1 cellular context compared by ENCODE assay signal in the genomic region with DNA sequence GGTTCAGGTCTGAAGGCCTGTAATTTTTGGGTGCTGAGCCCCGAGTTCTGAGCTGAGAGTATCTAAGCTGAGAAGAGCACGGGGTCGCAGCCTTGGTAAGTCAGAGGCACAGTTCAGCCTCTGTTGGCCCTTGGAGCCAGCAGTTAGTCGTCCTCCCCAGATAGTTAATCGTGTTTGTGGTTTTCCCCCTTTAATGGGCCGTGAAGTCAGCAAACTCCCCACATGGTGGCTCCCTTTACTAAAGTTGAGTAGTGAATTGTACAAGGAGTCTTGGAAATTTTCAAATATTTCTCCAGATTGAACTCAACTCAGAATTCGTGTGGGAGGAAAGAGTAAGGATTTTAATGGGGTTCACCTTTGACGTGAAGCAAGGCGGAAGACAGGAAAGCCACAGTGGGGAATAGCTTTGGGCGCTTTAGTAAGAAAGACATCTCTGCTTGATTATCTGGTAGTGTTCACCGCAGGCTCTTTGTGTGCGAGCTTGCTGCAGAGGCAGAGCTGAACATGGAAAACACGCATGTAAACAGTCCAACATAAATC.
TF ChIP-seq lines count a peak whose summit lies in the region.

No MANE protein-coding gene starts in this region.

TF ChIP-seq in K562, 482 proteins besides CTCF, POLR2A, EP300 and RAD21 (continued from another document):
- TF ChIP-seq, protein P1, sequence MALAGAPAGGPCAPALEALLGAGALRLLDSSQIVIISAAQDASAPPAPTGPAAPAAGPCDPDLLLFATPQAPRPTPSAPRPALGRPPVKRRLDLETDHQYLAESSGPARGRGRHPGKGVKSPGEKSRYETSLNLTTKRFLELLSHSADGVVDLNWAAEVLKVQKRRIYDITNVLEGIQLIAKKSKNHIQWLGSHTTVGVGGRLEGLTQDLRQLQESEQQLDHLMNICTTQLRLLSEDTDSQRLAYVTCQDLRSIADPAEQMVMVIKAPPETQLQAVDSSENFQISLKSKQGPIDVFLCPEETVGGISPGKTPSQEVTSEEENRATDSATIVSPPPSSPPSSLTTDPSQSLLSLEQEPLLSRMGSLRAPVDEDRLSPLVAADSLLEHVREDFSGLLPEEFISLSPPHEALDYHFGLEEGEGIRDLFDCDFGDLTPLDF (CRISPR knock-in tag; IDR thresholded peaks at IDR 0.05): no peak
- TF ChIP-seq SMC3 (conservative IDR thresholded peaks at IDR 0.05; ENCODE audit: insufficient read depth, low read depth, low read length) (peak; percentile 43; the same call in 1 of the 2 replicates), ZNF165 (CRISPR knock-in tag; IDR thresholded peaks at IDR 0.05; ENCODE audit: borderline replicate concordance) (no peak), KLF16 (IDR thresholded peaks at IDR 0.05) (no peak; the same call in 1 of the 2 replicates), NR2C1 (IDR thresholded peaks at IDR 0.05) (no peak), NR2C1 (tag; IDR thresholded peaks at IDR 0.05) (no peak), STAG1 (CRISPR knock-in tag; IDR thresholded peaks at IDR 0.05; ENCODE audit: borderline replicate concordance) (peak; percentile 37; the same call in 1 of the 2 replicates), WHSC1 (IDR thresholded peaks at IDR 0.05; ENCODE audit: low read length) (no peak), ZNF347 (CRISPR knock-in tag; IDR thresholded peaks at IDR 0.05; ENCODE audit: low read depth) (no peak), TEAD4 (IDR thresholded peaks at IDR 0.05; ENCODE audit: low read length) (peak; percentile 8; the same call in 1 of the 2 replicates), TEAD4 (CRISPR knock-in tag; IDR thresholded peaks at IDR 0.05; ENCODE audit: borderline replicate concordance) (no peak), GABPA (tag; conservative IDR thresholded peaks at IDR 0.05; ENCODE audit: low read depth) (0 out of 2 replicates have a peak, but pooled peaks have one; percentile 13), CAMTA2 (CRISPR knock-in tag; conservative IDR thresholded peaks at IDR 0.05) (no peak), CREM (IDR thresholded peaks at IDR 0.05; ENCODE audit: low read depth) (0 out of 2 replicates have a peak, but pooled peaks have one; percentile 8), ESRRA (IDR thresholded peaks at IDR 0.05; ENCODE audit: borderline replicate concordance, low read depth) (peak; percentile 54; the same call in 1 of the 2 replicates), POLR2AphosphoS5 (IDR thresholded peaks at IDR 0.05; ENCODE audit: control insufficient read depth, insufficient read depth, low read depth, low read length) (no peak), ZSCAN29 (IDR thresholded peaks at IDR 0.05) (no peak), TBP (optimal IDR thresholded peaks at IDR 0.05; ENCODE audit: low read depth, low read length) (no peak), NFE2L1 (tag; IDR thresholded peaks at IDR 0.05; ENCODE audit: borderline replicate concordance, low read depth) (no peak), RCOR1 (IDR thresholded peaks at IDR 0.05; ENCODE audit: borderline replicate concordance in 1 of 2, low read depth in 2 of 2, low read length in 2 of 2) (0 out of 4 replicates have a peak, but pooled peaks of 1 of the 2 experiments have one; percentile 22), ZNF12 (CRISPR knock-in tag; IDR thresholded peaks at IDR 0.05) (no peak), EHMT2 (IDR thresholded peaks at IDR 0.05) (0 out of 2 replicates have a peak, but pooled peaks have one; percentile 26), ZNF232 (CRISPR knock-in tag; IDR thresholded peaks at IDR 0.05) (no peak), ZNF57 (CRISPR knock-in tag; IDR thresholded peaks at IDR 0.05) (no peak)
- TF ChIP-seq, protein P2, sequence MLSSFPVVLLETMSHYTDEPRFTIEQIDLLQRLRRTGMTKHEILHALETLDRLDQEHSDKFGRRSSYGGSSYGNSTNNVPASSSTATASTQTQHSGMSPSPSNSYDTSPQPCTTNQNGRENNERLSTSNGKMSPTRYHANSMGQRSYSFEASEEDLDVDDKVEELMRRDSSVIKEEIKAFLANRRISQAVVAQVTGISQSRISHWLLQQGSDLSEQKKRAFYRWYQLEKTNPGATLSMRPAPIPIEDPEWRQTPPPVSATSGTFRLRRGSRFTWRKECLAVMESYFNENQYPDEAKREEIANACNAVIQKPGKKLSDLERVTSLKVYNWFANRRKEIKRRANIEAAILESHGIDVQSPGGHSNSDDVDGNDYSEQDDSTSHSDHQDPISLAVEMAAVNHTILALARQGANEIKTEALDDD (IDR thresholded peaks at IDR 0.05): peak; percentile 91
- TF ChIP-seq, protein P3, sequence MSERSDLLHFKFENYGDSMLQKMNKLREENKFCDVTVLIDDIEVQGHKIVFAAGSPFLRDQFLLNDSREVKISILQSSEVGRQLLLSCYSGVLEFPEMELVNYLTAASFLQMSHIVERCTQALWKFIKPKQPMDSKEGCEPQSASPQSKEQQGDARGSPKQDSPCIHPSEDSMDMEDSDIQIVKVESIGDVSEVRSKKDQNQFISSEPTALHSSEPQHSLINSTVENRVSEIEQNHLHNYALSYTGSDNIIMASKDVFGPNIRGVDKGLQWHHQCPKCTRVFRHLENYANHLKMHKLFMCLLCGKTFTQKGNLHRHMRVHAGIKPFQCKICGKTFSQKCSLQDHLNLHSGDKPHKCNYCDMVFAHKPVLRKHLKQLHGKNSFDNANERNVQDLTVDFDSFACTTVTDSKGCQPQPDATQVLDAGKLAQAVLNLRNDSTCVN (CRISPR knock-in tag; IDR thresholded peaks at IDR 0.05): no peak
- TF ChIP-seq, protein P4, sequence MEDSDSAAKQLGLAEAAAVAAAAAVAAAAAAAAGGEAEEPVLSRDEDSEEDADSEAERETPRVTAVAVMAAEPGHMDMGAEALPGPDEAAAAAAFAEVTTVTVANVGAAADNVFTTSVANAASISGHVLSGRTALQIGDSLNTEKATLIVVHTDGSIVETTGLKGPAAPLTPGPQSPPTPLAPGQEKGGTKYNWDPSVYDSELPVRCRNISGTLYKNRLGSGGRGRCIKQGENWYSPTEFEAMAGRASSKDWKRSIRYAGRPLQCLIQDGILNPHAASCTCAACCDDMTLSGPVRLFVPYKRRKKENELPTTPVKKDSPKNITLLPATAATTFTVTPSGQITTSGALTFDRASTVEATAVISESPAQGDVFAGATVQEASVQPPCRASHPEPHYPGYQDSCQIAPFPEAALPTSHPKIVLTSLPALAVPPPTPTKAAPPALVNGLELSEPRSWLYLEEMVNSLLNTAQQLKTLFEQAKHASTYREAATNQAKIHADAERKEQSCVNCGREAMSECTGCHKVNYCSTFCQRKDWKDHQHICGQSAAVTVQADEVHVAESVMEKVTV (CRISPR knock-in tag; IDR thresholded peaks at IDR 0.05): peak; percentile 77
- TF ChIP-seq, protein P5, sequence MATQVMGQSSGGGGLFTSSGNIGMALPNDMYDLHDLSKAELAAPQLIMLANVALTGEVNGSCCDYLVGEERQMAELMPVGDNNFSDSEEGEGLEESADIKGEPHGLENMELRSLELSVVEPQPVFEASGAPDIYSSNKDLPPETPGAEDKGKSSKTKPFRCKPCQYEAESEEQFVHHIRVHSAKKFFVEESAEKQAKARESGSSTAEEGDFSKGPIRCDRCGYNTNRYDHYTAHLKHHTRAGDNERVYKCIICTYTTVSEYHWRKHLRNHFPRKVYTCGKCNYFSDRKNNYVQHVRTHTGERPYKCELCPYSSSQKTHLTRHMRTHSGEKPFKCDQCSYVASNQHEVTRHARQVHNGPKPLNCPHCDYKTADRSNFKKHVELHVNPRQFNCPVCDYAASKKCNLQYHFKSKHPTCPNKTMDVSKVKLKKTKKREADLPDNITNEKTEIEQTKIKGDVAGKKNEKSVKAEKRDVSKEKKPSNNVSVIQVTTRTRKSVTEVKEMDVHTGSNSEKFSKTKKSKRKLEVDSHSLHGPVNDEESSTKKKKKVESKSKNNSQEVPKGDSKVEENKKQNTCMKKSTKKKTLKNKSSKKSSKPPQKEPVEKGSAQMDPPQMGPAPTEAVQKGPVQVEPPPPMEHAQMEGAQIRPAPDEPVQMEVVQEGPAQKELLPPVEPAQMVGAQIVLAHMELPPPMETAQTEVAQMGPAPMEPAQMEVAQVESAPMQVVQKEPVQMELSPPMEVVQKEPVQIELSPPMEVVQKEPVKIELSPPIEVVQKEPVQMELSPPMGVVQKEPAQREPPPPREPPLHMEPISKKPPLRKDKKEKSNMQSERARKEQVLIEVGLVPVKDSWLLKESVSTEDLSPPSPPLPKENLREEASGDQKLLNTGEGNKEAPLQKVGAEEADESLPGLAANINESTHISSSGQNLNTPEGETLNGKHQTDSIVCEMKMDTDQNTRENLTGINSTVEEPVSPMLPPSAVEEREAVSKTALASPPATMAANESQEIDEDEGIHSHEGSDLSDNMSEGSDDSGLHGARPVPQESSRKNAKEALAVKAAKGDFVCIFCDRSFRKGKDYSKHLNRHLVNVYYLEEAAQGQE (CRISPR knock-in tag; IDR thresholded peaks at IDR 0.05; ENCODE audit: low read depth): peak; percentile 66; the same call in 1 of the 2 replicates
- TF ChIP-seq, protein P6, sequence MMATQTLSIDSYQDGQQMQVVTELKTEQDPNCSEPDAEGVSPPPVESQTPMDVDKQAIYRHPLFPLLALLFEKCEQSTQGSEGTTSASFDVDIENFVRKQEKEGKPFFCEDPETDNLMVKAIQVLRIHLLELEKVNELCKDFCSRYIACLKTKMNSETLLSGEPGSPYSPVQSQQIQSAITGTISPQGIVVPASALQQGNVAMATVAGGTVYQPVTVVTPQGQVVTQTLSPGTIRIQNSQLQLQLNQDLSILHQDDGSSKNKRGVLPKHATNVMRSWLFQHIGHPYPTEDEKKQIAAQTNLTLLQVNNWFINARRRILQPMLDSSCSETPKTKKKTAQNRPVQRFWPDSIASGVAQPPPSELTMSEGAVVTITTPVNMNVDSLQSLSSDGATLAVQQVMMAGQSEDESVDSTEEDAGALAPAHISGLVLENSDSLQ (IDR thresholded peaks at IDR 0.05): no peak
- TF ChIP-seq, protein P7, sequence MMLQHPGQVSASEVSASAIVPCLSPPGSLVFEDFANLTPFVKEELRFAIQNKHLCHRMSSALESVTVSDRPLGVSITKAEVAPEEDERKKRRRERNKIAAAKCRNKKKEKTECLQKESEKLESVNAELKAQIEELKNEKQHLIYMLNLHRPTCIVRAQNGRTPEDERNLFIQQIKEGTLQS (IDR thresholded peaks at IDR 0.05): no peak
- TF ChIP-seq, protein P7 (CRISPR knock-in tag; conservative IDR thresholded peaks at IDR 0.05): no peak
